ENCODE assay signal across 1 cellular context in genomic region chr17:78421534-78422266, GRCh38.
TF ChIP-seq lines count a peak whose summit lies in the region.

No MANE protein-coding gene starts in this region.

TF ChIP-seq in HepG2, 621 proteins besides CTCF, POLR2A, EP300 and RAD21 (continued from another document and continues in another):
- TF ChIP-seq NBN (conservative IDR thresholded peaks at IDR 0.05), result no peak
- TF ChIP-seq ZNF788 (CRISPR knock-in tag; IDR thresholded peaks at IDR 0.05; ENCODE audit: borderline replicate concordance), result peak; percentile 86; the same call in 1 of the 2 replicates
- TF ChIP-seq ZNF773 (CRISPR knock-in tag; IDR thresholded peaks at IDR 0.05; ENCODE audit: borderline replicate concordance), result no peak
- peak; percentile 79; the same call in 1 of the 2 replicates for TF ChIP-seq STAT5B (CRISPR knock-in tag; IDR thresholded peaks at IDR 0.05)
- TF ChIP-seq SIX4 (CRISPR knock-in tag; IDR thresholded peaks at IDR 0.05), result peak; percentile 89
- TF ChIP-seq, protein P1, sequence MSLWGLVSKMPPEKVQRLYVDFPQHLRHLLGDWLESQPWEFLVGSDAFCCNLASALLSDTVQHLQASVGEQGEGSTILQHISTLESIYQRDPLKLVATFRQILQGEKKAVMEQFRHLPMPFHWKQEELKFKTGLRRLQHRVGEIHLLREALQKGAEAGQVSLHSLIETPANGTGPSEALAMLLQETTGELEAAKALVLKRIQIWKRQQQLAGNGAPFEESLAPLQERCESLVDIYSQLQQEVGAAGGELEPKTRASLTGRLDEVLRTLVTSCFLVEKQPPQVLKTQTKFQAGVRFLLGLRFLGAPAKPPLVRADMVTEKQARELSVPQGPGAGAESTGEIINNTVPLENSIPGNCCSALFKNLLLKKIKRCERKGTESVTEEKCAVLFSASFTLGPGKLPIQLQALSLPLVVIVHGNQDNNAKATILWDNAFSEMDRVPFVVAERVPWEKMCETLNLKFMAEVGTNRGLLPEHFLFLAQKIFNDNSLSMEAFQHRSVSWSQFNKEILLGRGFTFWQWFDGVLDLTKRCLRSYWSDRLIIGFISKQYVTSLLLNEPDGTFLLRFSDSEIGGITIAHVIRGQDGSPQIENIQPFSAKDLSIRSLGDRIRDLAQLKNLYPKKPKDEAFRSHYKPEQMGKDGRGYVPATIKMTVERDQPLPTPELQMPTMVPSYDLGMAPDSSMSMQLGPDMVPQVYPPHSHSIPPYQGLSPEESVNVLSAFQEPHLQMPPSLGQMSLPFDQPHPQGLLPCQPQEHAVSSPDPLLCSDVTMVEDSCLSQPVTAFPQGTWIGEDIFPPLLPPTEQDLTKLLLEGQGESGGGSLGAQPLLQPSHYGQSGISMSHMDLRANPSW (CRISPR knock-in tag; IDR thresholded peaks at IDR 0.05; ENCODE audit: borderline replicate concordance), result peak; percentile 87
- TF ChIP-seq SMAD9 (CRISPR knock-in tag; IDR thresholded peaks at IDR 0.05), result no peak
- TF ChIP-seq TMF1 (CRISPR knock-in tag; IDR thresholded peaks at IDR 0.05; ENCODE audit: low read depth), result no peak
- TF ChIP-seq CHCHD3 (CRISPR knock-in tag; IDR thresholded peaks at IDR 0.05), result no peak
- TF ChIP-seq ZNF780A (CRISPR knock-in tag; IDR thresholded peaks at IDR 0.05), result peak; percentile 60; the same call in 1 of the 2 replicates
- peak; percentile 41; the same call in 1 of the 2 replicates for TF ChIP-seq ZNF652 (CRISPR knock-in tag; IDR thresholded peaks at IDR 0.05; ENCODE audit: borderline replicate concordance, low read depth)
- TF ChIP-seq KDM4B (CRISPR knock-in tag; IDR thresholded peaks at IDR 0.05), result peak; percentile 95
- peak; percentile 99 for TF ChIP-seq HOMEZ (CRISPR knock-in tag; IDR thresholded peaks at IDR 0.05; ENCODE audit: low read depth)
- peak; percentile 99 for TF ChIP-seq ZSCAN31 (CRISPR knock-in tag; IDR thresholded peaks at IDR 0.05; ENCODE audit: low read depth)
- TF ChIP-seq ZBTB42 (CRISPR knock-in tag; IDR thresholded peaks at IDR 0.05), result no peak; the same call in 1 of the 2 replicates
- TF ChIP-seq SALL2 (CRISPR knock-in tag; IDR thresholded peaks at IDR 0.05), result peak; percentile 85
- TF ChIP-seq KDM1A (CRISPR knock-in tag; IDR thresholded peaks at IDR 0.05), result peak; percentile 99
- peak; percentile 81 for TF ChIP-seq ZNF770 (CRISPR knock-in tag; IDR thresholded peaks at IDR 0.05)
- 0 out of 2 replicates have a peak, but pooled peaks have one; percentile 61 for TF ChIP-seq ETV6 (CRISPR knock-in tag; conservative IDR thresholded peaks at IDR 0.05)
- TF ChIP-seq ZNF792 (CRISPR knock-in tag; IDR thresholded peaks at IDR 0.05), result peak; percentile 89
- no peak for TF ChIP-seq ZNF816 (CRISPR knock-in tag; IDR thresholded peaks at IDR 0.05; ENCODE audit: borderline replicate concordance)
- TF ChIP-seq RARG (CRISPR knock-in tag; IDR thresholded peaks at IDR 0.05; ENCODE audit: low read depth), result peak; percentile 51; the same call in 1 of the 2 replicates
- TF ChIP-seq, protein P2, sequence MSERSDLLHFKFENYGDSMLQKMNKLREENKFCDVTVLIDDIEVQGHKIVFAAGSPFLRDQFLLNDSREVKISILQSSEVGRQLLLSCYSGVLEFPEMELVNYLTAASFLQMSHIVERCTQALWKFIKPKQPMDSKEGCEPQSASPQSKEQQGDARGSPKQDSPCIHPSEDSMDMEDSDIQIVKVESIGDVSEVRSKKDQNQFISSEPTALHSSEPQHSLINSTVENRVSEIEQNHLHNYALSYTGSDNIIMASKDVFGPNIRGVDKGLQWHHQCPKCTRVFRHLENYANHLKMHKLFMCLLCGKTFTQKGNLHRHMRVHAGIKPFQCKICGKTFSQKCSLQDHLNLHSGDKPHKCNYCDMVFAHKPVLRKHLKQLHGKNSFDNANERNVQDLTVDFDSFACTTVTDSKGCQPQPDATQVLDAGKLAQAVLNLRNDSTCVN (CRISPR knock-in tag; IDR thresholded peaks at IDR 0.05; ENCODE audit: borderline replicate concordance), result peak; percentile 76; the same call in 1 of the 2 replicates
- TF ChIP-seq, protein P3, sequence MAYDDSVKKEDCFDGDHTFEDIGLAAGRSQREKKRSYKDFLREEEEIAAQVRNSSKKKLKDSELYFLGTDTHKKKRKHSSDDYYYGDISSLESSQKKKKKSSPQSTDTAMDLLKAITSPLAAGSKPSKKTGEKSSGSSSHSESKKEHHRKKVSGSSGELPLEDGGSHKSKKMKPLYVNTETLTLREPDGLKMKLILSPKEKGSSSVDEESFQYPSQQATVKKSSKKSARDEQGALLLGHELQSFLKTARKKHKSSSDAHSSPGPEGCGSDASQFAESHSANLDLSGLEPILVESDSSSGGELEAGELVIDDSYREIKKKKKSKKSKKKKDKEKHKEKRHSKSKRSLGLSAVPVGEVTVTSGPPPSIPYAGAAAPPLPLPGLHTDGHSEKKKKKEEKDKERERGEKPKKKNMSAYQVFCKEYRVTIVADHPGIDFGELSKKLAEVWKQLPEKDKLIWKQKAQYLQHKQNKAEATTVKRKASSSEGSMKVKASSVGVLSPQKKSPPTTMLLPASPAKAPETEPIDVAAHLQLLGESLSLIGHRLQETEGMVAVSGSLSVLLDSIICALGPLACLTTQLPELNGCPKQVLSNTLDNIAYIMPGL (CRISPR knock-in tag; IDR thresholded peaks at IDR 0.05; ENCODE audit: borderline replicate concordance in 1 of 2, low read depth in 1 of 2), result peak; percentile 61 to 78
- TF ChIP-seq, protein P4, sequence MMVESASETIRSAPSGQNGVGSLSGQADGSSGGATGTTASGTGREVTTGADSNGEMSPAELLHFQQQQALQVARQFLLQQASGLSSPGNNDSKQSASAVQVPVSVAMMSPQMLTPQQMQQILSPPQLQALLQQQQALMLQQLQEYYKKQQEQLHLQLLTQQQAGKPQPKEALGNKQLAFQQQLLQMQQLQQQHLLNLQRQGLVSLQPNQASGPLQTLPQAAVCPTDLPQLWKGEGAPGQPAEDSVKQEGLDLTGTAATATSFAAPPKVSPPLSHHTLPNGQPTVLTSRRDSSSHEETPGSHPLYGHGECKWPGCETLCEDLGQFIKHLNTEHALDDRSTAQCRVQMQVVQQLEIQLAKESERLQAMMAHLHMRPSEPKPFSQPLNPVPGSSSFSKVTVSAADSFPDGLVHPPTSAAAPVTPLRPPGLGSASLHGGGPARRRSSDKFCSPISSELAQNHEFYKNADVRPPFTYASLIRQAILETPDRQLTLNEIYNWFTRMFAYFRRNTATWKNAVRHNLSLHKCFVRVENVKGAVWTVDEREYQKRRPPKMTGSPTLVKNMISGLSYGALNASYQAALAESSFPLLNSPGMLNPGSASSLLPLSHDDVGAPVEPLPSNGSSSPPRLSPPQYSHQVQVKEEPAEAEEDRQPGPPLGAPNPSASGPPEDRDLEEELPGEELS (CRISPR knock-in tag; IDR thresholded peaks at IDR 0.05), result peak; percentile 98
- peak; percentile 82; the same call in 1 of the 2 replicates for TF ChIP-seq FOXK1 (CRISPR knock-in tag; IDR thresholded peaks at IDR 0.05; ENCODE audit: borderline replicate concordance, low read depth)
- TF ChIP-seq, protein P5, sequence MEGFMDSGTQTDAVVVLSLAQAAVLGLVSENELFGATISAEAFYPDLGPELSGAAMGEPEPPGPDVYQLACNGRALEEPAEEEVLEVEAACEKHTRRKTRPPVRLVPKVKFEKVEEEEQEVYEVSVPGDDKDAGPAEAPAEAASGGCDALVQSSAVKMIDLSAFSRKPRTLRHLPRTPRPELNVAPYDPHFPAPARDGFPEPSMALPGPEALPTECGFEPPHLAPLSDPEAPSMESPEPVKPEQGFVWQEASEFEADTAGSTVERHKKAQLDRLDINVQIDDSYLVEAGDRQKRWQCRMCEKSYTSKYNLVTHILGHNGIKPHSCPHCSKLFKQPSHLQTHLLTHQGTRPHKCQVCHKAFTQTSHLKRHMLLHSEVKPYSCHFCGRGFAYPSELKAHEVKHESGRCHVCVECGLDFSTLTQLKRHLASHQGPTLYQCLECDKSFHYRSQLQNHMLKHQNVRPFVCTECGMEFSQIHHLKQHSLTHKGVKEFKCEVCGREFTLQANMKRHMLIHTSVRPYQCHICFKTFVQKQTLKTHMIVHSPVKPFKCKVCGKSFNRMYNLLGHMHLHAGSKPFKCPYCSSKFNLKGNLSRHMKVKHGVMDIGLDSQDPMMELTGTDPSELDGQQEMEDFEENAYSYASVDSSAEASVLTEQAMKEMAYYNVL (CRISPR knock-in tag; IDR thresholded peaks at IDR 0.05; ENCODE audit: borderline replicate concordance), result peak; percentile 96
- TF ChIP-seq HOXA3 (CRISPR knock-in tag; IDR thresholded peaks at IDR 0.05), result peak; percentile 84
- TF ChIP-seq, protein P6, sequence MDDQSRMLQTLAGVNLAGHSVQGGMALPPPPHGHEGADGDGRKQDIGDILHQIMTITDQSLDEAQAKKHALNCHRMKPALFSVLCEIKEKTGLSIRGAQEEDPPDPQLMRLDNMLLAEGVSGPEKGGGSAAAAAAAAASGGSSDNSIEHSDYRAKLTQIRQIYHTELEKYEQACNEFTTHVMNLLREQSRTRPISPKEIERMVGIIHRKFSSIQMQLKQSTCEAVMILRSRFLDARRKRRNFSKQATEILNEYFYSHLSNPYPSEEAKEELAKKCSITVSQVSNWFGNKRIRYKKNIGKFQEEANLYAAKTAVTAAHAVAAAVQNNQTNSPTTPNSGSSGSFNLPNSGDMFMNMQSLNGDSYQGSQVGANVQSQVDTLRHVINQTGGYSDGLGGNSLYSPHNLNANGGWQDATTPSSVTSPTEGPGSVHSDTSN (CRISPR knock-in tag; IDR thresholded peaks at IDR 0.05; ENCODE audit: borderline replicate concordance), result no peak
- TF ChIP-seq IRF9 (CRISPR knock-in tag; IDR thresholded peaks at IDR 0.05; ENCODE audit: borderline replicate concordance), result peak; percentile 69; the same call in 1 of the 2 replicates
- no peak for TF ChIP-seq TEAD2 (CRISPR knock-in tag; IDR thresholded peaks at IDR 0.05)
- no peak for TF ChIP-seq GLMP (CRISPR knock-in tag; IDR thresholded peaks at IDR 0.05; ENCODE audit: borderline replicate concordance)
- TF ChIP-seq, protein P7, sequence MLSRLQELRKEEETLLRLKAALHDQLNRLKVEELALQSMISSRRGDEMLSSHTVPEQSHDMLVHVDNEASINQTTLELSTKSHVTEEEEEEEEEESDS (CRISPR knock-in tag; IDR thresholded peaks at IDR 0.05; ENCODE audit: borderline replicate concordance), result peak; percentile 81; the same call in 1 of the 2 replicates
- TF ChIP-seq SKIL (CRISPR knock-in tag; IDR thresholded peaks at IDR 0.05; ENCODE audit: borderline replicate concordance), result peak; percentile 95; the same call in 1 of the 2 replicates
- TF ChIP-seq ZFYVE20 (CRISPR knock-in tag; IDR thresholded peaks at IDR 0.05; ENCODE audit: borderline replicate concordance, low read depth), result no peak
- no peak for TF ChIP-seq RFX5 (IDR thresholded peaks at IDR 0.05; ENCODE audit: low read depth, low read length)
